ENCODE assay signal across 20 cellular contexts in genomic region chr5:98569288-98569687, GRCh38.
DNase-seq lines count a peak whose midpoint lies in the region; ATAC-seq, FAIRE-seq and TF ChIP-seq lines count a peak whose summit lies in the region.
"Had no signal": no experiment of that assay in that cellular context is flagged by ENCODE, and none has a peak within 500 bp of the region (broad histone marks: within the 10 kb centered on the region; RNA-seq: fewer than 3 reads in every experiment).

No MANE protein-coding gene starts in this region.

- H3F3A ChIP-seq in PC-3 (ENCODE audit: low read length, unreplicated experiment), result peaks cover 5% of the 10 kb centered on the region

- H3K4me2 ChIP-seq in PC-3 (ENCODE audit: low read length) (peak overlapping the region; percentile 23), astrocyte (ENCODE audit: low read length) (peak overlapping the region; percentile 29)
- H3K4me2 ChIP-seq: GM23338 had no signal

- peaks cover 3% of the 10 kb centered on the region for H3K27me3 Mint-ChIP-seq in astrocyte (ENCODE audit: low read depth, unreplicated experiment)
- H3K27me3 Mint-ChIP-seq in nephron (ENCODE audit: low read depth), result no peaks in the 10 kb centered on the region
- peaks cover 12% of the 10 kb centered on the region for H3K27me3 Mint-ChIP-seq in CD4-positive, alpha-beta T cell

- FAIRE-seq in astrocyte (lab: Jason Lieb, UNC), result no peak
- FAIRE-seq: D721Med, HepG2 had no signal

- in situ Hi-C loops in ACHN (cut with HindIII; ENCODE audit: low pct_ligation_motif_present, low pct_unique_long_range_greater_than_20kb, low sequenced_read_pairs), result no loop called here

- no peaks in the 10 kb centered on the region for H3K9me2 ChIP-seq in PC-3 (replicated peaks; ENCODE audit: low read length)

- POLR2A ChIA-PET in PC-3 (lab: Charles Lee; ENCODE audit: unreplicated experiment), result no interaction called here
- POLR2A ChIA-PET in CD4-positive, alpha-beta T cell (lab: Charles Lee), result no interaction called here

- H3K27ac ChIP-seq in PC-3 (ENCODE audit: low read length), result no peak overlapping the region
- H3K27ac ChIP-seq in astrocyte (ENCODE audit: low read depth, low read length), result no peak overlapping the region
- no peak overlapping the region for H3K27ac ChIP-seq in epithelial cell of prostate
- H3K27ac ChIP-seq in CD4-positive, alpha-beta T cell (ENCODE audit: low read depth, low read length), result no peak overlapping the region

- H3K36me3 ChIP-seq in PC-3 (ENCODE audit: low read depth, low read length), result no peaks in the 10 kb centered on the region
- H3K36me3 ChIP-seq in astrocyte (ENCODE audit: insufficient read depth, low read length), result no peaks in the 10 kb centered on the region
- H3K36me3 ChIP-seq: BE2C had no signal

- H3K9me3 Mint-ChIP-seq in astrocyte (ENCODE audit: unreplicated experiment), result no peaks in the 10 kb centered on the region
- H3K9me3 Mint-ChIP-seq in nephron, result no peaks in the 10 kb centered on the region
- H3K9me3 Mint-ChIP-seq in CD4-positive, alpha-beta T cell, result no peaks in the 10 kb centered on the region
- H3K9me3 Mint-ChIP-seq: GM23338, HFFc6 had no signal

- intact Hi-C loops in PC-3 (cut with micrococcal nuclease), result no loop called here
- intact Hi-C loops in CD4-positive, alpha-beta T cell (cut with DNase I, micrococcal nuclease), result no loop called here

- H3K27me3 ChIP-seq in PC-3 (ENCODE audit: low read length) (no peaks in the 10 kb centered on the region), astrocyte (ENCODE audit: insufficient read depth, low read length) (peaks cover 7% of the 10 kb centered on the region)
- H3K27me3 ChIP-seq in CD4-positive, alpha-beta T cell (ENCODE audit: control insufficient read depth, insufficient read depth, low read length), result no peaks in the 10 kb centered on the region
- H3K27me3 ChIP-seq: BE2C had no signal

- H3K9ac ChIP-seq in PC-3 (ENCODE audit: low read length) (no peak overlapping the region), astrocyte (ENCODE audit: low read length) (no peak overlapping the region)

- DNase-seq in PC-3, result no peak
- no peak for DNase-seq in astrocyte (ENCODE audit: low read depth)
- DNase-seq in epithelial cell of prostate (ENCODE audit: low read depth, low spot score), result peak; percentile 24
- no peak for DNase-seq in CD4-positive, alpha-beta T cell
- no peak for DNase-seq in ACHN
- no peak for DNase-seq in GOT3 (lab: John Stamatoyannopoulos, UW)
- DNase-seq: BE2C; C1 segment of cervical spinal cord; Caco-2; CD4-positive, CD25-positive, alpha-beta regulatory T cell; DMS79 treated with DMSO at 0.1 percent for 48 hours; GF-D8; H7 had no signal

- TF ChIP-seq CTCF in PC-3 (conservative IDR thresholded peaks at IDR 0.05; ENCODE audit: low read depth, low read length) (no peak), astrocyte (IDR thresholded peaks at IDR 0.05; ENCODE audit: insufficient read depth, low read depth, low read length) (no peak), nephron (IDR thresholded peaks at IDR 0.05; ENCODE audit: unreplicated experiment in 3 of 3) (no peak)
- no peak for TF ChIP-seq CTCF in CD4-positive, alpha-beta T cell (IDR thresholded peaks at IDR 0.05)

- H3K4me1 Mint-ChIP-seq in astrocyte (ENCODE audit: low read depth, unreplicated experiment) (peaks cover 7% of the 10 kb centered on the region), nephron (peaks cover 17% of the 10 kb centered on the region)
- H3K4me1 Mint-ChIP-seq in CD4-positive, alpha-beta T cell (ENCODE audit: low read depth), result no peaks in the 10 kb centered on the region
- H3K4me1 Mint-ChIP-seq: CD4-positive, CD25-positive, alpha-beta regulatory T cell had no signal

- H3K4me1 ChIP-seq in PC-3 (ENCODE audit: insufficient read depth, low read length) (peaks cover 22% of the 10 kb centered on the region), astrocyte (ENCODE audit: insufficient read depth, low read length) (peaks cover 14% of the 10 kb centered on the region)
- H3K4me1 ChIP-seq: BE2C, Caco-2 had no signal

- no peaks in the 10 kb centered on the region for H4K20me1 ChIP-seq in PC-3 (ENCODE audit: low read length)
- H4K20me1 ChIP-seq in astrocyte (ENCODE audit: insufficient read depth, low read length), result no peaks in the 10 kb centered on the region

- H3K36me3 Mint-ChIP-seq in astrocyte (ENCODE audit: low read depth, unreplicated experiment), result no peaks in the 10 kb centered on the region
- no peaks in the 10 kb centered on the region for H3K36me3 Mint-ChIP-seq in nephron (ENCODE audit: low read depth)
- H3K36me3 Mint-ChIP-seq in CD4-positive, alpha-beta T cell (ENCODE audit: low read depth), result no peaks in the 10 kb centered on the region
- H3K36me3 Mint-ChIP-seq: CD4-positive, CD25-positive, alpha-beta regulatory T cell; IgD-negative memory B cell had no signal

- H2AFZ ChIP-seq in PC-3 (ENCODE audit: low read length), result no peak overlapping the region
- H2AFZ ChIP-seq in astrocyte (ENCODE audit: low read depth, low read length), result no peak overlapping the region
- H2AFZ ChIP-seq: GM23338 had no signal

- no peak overlapping the region for H3K27ac Mint-ChIP-seq in astrocyte (ENCODE audit: unreplicated experiment)
- peak overlapping the region in 2 of 3 experiments; percentile 68 to 74 for H3K27ac Mint-ChIP-seq in nephron
- H3K27ac Mint-ChIP-seq in CD4-positive, alpha-beta T cell, result no peak overlapping the region
- H3K27ac Mint-ChIP-seq: CD4-positive, CD25-positive, alpha-beta regulatory T cell; GM23338; HFFc6; IgD-negative memory B cell had no signal

- H3K9me3 ChIP-seq in PC-3 (ENCODE audit: low read length) (no peaks in the 10 kb centered on the region), astrocyte (ENCODE audit: insufficient read depth, low read depth, low read length) (no peaks in the 10 kb centered on the region)
- H3K9me3 ChIP-seq in CD4-positive, alpha-beta T cell (ENCODE audit: control insufficient read depth, low read length), result no peaks in the 10 kb centered on the region
- H3K9me3 ChIP-seq: BE2C, Caco-2 had no signal

- H3K4me3 Mint-ChIP-seq in astrocyte (ENCODE audit: unreplicated experiment), result no peak overlapping the region
- no peak overlapping the region for H3K4me3 Mint-ChIP-seq in nephron
- H3K4me3 Mint-ChIP-seq in CD4-positive, alpha-beta T cell, result no peak overlapping the region
- H3K4me3 Mint-ChIP-seq: CD4-positive, CD25-positive, alpha-beta regulatory T cell; GM23338; HFFc6; IgD-negative memory B cell had no signal

- no peak for ATAC-seq in PC-3
- ATAC-seq in CD4-positive, alpha-beta T cell (ENCODE audit: poor library complexity), result no peak
- ATAC-seq: GM23338, HCT116, HepG2 had no signal

- no peak overlapping the region for H3K4me3 ChIP-seq in PC-3 (ENCODE audit: low read length)
- no peak overlapping the region for H3K4me3 ChIP-seq in astrocyte (ENCODE audit: insufficient read depth, low read depth, low read length)
- H3K4me3 ChIP-seq: GM23338 had no signal

- CTCF ChIA-PET in PC-3 (lab: Charles Lee), result no interaction called here
- CTCF ChIA-PET in CD4-positive, alpha-beta T cell (lab: Charles Lee), result no interaction called here

- H3K79me2 ChIP-seq in PC-3 (ENCODE audit: low read length), result no peaks in the 10 kb centered on the region
- no peaks in the 10 kb centered on the region for H3K79me2 ChIP-seq in astrocyte (ENCODE audit: insufficient read depth, low read length)

- BruUV-seq in PC-3 (replicated peaks; lab: Mats Ljungman, UMichigan), result no TSS peak

Comparison
In these comparisons a context has a peak if more than half of its experiments do, and no peak if none do; other contexts are left out.
1. H3K27ac Mint-ChIP-seq: peak in nephron (2 of 3); none in astrocyte (single experiment) and CD4-positive, alpha-beta T cell (single experiment).